In the genomic region with DNA sequence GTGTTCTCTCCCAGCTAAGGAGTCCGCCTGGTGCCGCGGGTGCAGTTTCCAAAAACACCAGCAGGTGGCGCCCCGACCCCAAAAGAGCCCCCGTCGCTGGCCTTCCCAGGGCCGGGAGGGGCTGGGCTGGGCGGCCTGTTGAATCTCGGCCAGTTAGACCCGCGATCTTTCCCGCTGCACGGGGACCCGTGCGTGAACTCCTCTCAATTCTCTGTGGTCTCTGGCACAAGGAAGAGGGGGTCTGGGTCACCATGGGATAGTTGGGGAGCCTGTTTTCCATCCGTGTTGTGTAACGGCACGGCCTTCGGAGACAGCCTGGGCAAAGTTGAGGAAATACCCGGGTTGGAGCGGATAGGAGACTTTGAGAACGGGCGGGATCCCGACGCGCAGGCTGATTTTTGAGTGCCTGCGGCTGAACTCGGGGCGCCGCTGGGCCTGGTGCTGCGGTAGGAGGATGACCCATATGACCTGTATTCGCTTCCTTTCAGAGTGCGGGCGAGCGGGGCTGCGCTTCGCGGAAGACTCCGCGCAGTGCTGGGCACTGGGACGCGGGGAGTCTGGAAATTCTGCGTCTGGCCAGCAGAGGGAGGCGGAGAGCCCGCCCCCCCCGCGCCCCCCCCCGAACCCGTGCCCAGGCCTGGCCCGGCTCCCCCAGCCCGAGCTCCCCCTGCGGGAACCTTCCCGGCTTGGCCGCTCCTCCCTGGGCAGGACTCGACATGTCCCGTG, we compare ENCODE assay signal across 8 cellular contexts. TPM values are rescaled to one million over a fixed set of nuclear protein-coding genes. Genes with fewer than 3 reads are reported as not detected.
DNase-seq lines count a peak whose midpoint lies in the region; ATAC-seq, FAIRE-seq and TF ChIP-seq lines count a peak whose summit lies in the region.

No MANE protein-coding gene starts in this region.

- H3K4me3 ChIP-seq in RWPE2 (ENCODE audit: severe bottlenecking): peak overlapping the region; percentile 38
- H3K4me3 ChIP-seq in neural progenitor cell: peak overlapping the region; percentile 76
- H3K4me3 ChIP-seq in stomach smooth muscle (ENCODE audit: low read length in 2 of 2): peak overlapping the region; percentile 93 to 95

- H3K27me3 Mint-ChIP-seq in neural progenitor cell (ENCODE audit: insufficient read depth, low read depth): peaks cover 34% of the 10 kb centered on the region

- no peaks in the 10 kb centered on the region for H3K36me3 Mint-ChIP-seq in neural progenitor cell

- H3K4me2 ChIP-seq in neural progenitor cell: peak overlapping the region; percentile 96

- H3F3A ChIP-seq in neural progenitor cell (ENCODE audit: low read depth): no peaks in the 10 kb centered on the region

- peak overlapping the region; percentile 93 for H3K4me3 Mint-ChIP-seq in neural progenitor cell

- ATAC-seq in GM21529 (IDR thresholded peaks at IDR 0.05; ENCODE audit: unreplicated experiment) (peak; percentile 87), RWPE2 (ENCODE audit: low read depth) (peak; percentile 74), foreskin keratinocyte (peak; percentile 80)

- H3K9me3 ChIP-seq in RWPE2 (ENCODE audit: severe bottlenecking) (no peaks in the 10 kb centered on the region), neural progenitor cell (ENCODE audit: low read depth) (no peaks in the 10 kb centered on the region), stomach smooth muscle (ENCODE audit: control insufficient read depth in 2 of 2, low read length in 2 of 2) (no peaks in the 10 kb centered on the region)

- H3K9me3 Mint-ChIP-seq in neural progenitor cell: no peaks in the 10 kb centered on the region

- in situ Hi-C loops in KBM-7 (cut with MboI; ENCODE audit: low pct_unique_long_range_greater_than_20kb, low sequenced_read_pairs): no loop called here

- H3K4me1 ChIP-seq in RWPE2 (ENCODE audit: insufficient read depth, poor library complexity, severe bottlenecking): no peaks in the 10 kb centered on the region
- H3K4me1 ChIP-seq in foreskin keratinocyte: no peaks in the 10 kb centered on the region
- H3K4me1 ChIP-seq in neural progenitor cell: peaks cover 7% of the 10 kb centered on the region
- H3K4me1 ChIP-seq in stomach smooth muscle (ENCODE audit: control insufficient read depth, insufficient read depth, low read length): peaks cover 13% of the 10 kb centered on the region

- TF ChIP-seq CTCF in D721Med (IDR thresholded peaks at IDR 0.05; ENCODE audit: insufficient read depth, missing control alignments) (peak; percentile 85), RWPE2 (IDR thresholded peaks at IDR 0.05; ENCODE audit: poor library complexity, severe bottlenecking) (peak; percentile 99), foreskin keratinocyte (conservative IDR thresholded peaks at IDR 0.05) (peak; percentile 98), neural progenitor cell (IDR thresholded peaks at IDR 0.05) (peak; percentile 85)

- H3K9ac ChIP-seq in neural progenitor cell: no peak overlapping the region
- peak overlapping the region; percentile 69 to 71 for H3K9ac ChIP-seq in stomach smooth muscle (ENCODE audit: low read length in 2 of 2)

- peak overlapping the region; percentile 100 for H2AFZ ChIP-seq in neural progenitor cell (replicated peaks)

- H3K36me3 ChIP-seq in RWPE2 (ENCODE audit: low read depth) (no peaks in the 10 kb centered on the region), neural progenitor cell (no peaks in the 10 kb centered on the region), stomach smooth muscle (ENCODE audit: control insufficient read depth in 2 of 2, insufficient read depth in 2 of 2, low read length in 2 of 2) (no peaks in the 10 kb centered on the region)

- no peak for FAIRE-seq in D721Med (lab: Jason Lieb, UNC)

- DNase-seq in D721Med (ENCODE audit: insufficient read length, low spot score) (peak; percentile 93), KBM-7 (peak; percentile 93), RWPE2 (ENCODE audit: low spot score) (peak; percentile 82), activated gamma-delta T cell treated with Interleukin-2 at 50 U/mL for 16 hours (peak; percentile 88), foreskin keratinocyte (peak; percentile 32 to 68), neural progenitor cell (ENCODE audit: low spot score) (peak; percentile 92)

- no peaks in the 10 kb centered on the region for H4K20me1 ChIP-seq in neural progenitor cell (ENCODE audit: low read depth)

- H3K4me1 Mint-ChIP-seq in neural progenitor cell: peaks cover 10% of the 10 kb centered on the region

- H3K27ac ChIP-seq in RWPE2 (ENCODE audit: poor library complexity, severe bottlenecking): no peak overlapping the region
- H3K27ac ChIP-seq in foreskin keratinocyte: no peak overlapping the region
- H3K27ac ChIP-seq in neural progenitor cell: no peak overlapping the region
- H3K27ac ChIP-seq in stomach smooth muscle (ENCODE audit: low read length): no peak overlapping the region

- H3K27ac Mint-ChIP-seq in neural progenitor cell: peak overlapping the region; percentile 87

- H3K27me3 ChIP-seq in RWPE2 (ENCODE audit: insufficient read depth, poor library complexity, severe bottlenecking): no peaks in the 10 kb centered on the region
- H3K27me3 ChIP-seq in foreskin keratinocyte: peaks cover 11% of the 10 kb centered on the region
- peaks cover 91% of the 10 kb centered on the region for H3K27me3 ChIP-seq in neural progenitor cell
- H3K27me3 ChIP-seq in stomach smooth muscle (ENCODE audit: control insufficient read depth in 1 of 2, insufficient read depth in 2 of 2, low read length in 2 of 2): no peaks in the 10 kb centered on the region

- H3K79me2 ChIP-seq in neural progenitor cell (ENCODE audit: low read depth): no peaks in the 10 kb centered on the region

RNA-seq across cellular contexts. Expression of a gene that starts 7.9 kb away (rescaled TPM):
- total RNA-seq in foreskin keratinocyte: not detected in 2 replicates
- polyA plus RNA-seq in foreskin keratinocyte: not detected in 2 replicates
- 0.09 and 0.53 TPM in 2 replicates for total RNA-seq in neural progenitor cell (ENCODE audit: low replicate concordance)

Comparison
In these comparisons a context has a peak if more than half of its experiments do, and no peak if none do; other contexts are left out.
1. H3K4me3 ChIP-seq: peak in every context shown above with its lines; median percentile 94 in stomach smooth muscle; 76 in neural progenitor cell; 38 in RWPE2.